12 cellular contexts compared by ENCODE assay signal in the genomic region with DNA sequence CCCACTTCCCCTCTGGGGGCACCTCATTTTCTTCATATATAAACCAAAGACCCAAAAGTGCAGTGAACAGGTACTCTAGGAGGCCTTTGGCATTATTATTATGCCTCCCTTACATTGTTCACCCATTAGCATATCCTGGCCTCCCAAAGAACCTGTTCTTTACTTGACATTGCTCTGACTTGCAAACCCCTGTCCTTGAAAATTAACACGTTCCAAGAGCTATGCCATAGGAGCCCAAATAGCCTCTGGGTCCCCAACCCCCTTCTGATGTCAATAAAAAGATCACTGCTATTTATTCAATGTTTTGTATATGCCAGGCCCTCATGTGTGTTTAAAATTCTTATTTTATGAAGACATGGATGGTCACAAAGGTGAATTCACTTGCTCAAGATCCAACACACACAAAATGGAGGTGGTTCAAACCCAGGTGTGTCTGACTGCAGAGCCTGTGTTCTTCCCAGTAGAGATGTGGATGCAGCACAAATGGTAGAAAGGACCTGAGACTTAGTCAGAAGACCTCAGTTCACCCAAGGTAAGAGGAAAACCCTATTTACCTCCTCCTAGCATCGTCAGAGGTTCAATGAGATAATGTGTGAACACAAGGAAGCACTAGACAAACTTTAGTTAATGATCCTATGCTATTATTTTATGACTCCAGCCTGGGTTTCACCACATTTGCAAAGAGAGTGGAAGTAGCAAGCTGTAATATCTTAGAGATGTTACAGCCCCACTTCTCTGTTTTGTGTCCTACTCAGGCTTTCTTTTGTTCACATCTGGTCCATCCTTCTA. TPM values are rescaled to one million over a fixed set of nuclear protein-coding genes. Genes with fewer than 3 reads are reported as not detected.
DNase-seq lines count a peak whose midpoint lies in the region; FAIRE-seq and TF ChIP-seq lines count a peak whose summit lies in the region.
"Had no signal": no experiment of that assay in that cellular context is flagged by ENCODE, and none has a peak within 500 bp of the region (broad histone marks: within the 10 kb centered on the region; RNA-seq: fewer than 3 reads in every experiment).

No MANE protein-coding gene starts in this region.

- H3K27me3 Mint-ChIP-seq in activated naive CD4-positive, alpha-beta T cell treated with anti-CD3 and anti-CD28 coated beads, Interleukin-2, amount 10 ng/mL, durations not matched to agents 7 days and 5 days, result no peaks in the 10 kb centered on the region

- H3K27ac Mint-ChIP-seq in activated naive CD4-positive, alpha-beta T cell treated with anti-CD3 and anti-CD28 coated beads, Interleukin-2, amount 10 ng/mL, durations not matched to agents 7 days and 5 days, result peak overlapping the region; percentile 82

- CTCF ChIA-PET in activated naive CD4-positive, alpha-beta T cell treated with anti-CD3 and anti-CD28 coated beads, Interleukin-2, amount 10 ng/mL, durations not matched to agents 7 days and 5 days (lab: Charles Lee), result interaction anchor here (0.6 to 5.7 kb wide), 5 partner anchors 14 to 132 kb away, joined by 3 to 28 read pairs (median 4); no protein-coding TSS in a partner anchor

- H3K27me3 ChIP-seq in SJCRH30, result no peaks in the 10 kb centered on the region
- H3K27me3 ChIP-seq in effector memory CD4-positive, alpha-beta T cell (replicated peaks; ENCODE audit: control insufficient read depth, insufficient read depth, low read length, poor library complexity, severe bottlenecking), result no peaks in the 10 kb centered on the region

- no peak overlapping the region; the same call in 1 of the 2 replicates for H3K4me3 ChIP-seq in SJCRH30
- H3K4me3 ChIP-seq in kidney (ENCODE audit: low read length in 2 of 2), result no peak overlapping the region
- H3K4me3 ChIP-seq in effector memory CD4-positive, alpha-beta T cell (ENCODE audit: insufficient read depth, low read depth, low read length, poor library complexity, severe bottlenecking), result no peak overlapping the region

- no peaks in the 10 kb centered on the region for H3K9me3 Mint-ChIP-seq in activated naive CD4-positive, alpha-beta T cell treated with anti-CD3 and anti-CD28 coated beads, Interleukin-2, amount 10 ng/mL, durations not matched to agents 7 days and 5 days

- H3K4me3 Mint-ChIP-seq in activated naive CD4-positive, alpha-beta T cell treated with anti-CD3 and anti-CD28 coated beads, Interleukin-2, amount 10 ng/mL, durations not matched to agents 7 days and 5 days, result no peak overlapping the region

- FAIRE-seq in kidney (lab: Jason Lieb, UNC), result no peak

- peaks cover 74% of the 10 kb centered on the region for H3K4me1 Mint-ChIP-seq in activated naive CD4-positive, alpha-beta T cell treated with anti-CD3 and anti-CD28 coated beads, Interleukin-2, amount 10 ng/mL, durations not matched to agents 7 days and 5 days

- H3K27ac ChIP-seq in SJCRH30 (peak overlapping the region; percentile 71), kidney (ENCODE audit: low read depth in 2 of 2, low read length in 2 of 2) (peak overlapping the region; percentile 29 to 39), substantia nigra (ENCODE audit: low read depth, low read length, poor library complexity, severe bottlenecking) (peak overlapping the region; percentile 55)
- no peak overlapping the region for H3K27ac ChIP-seq in effector memory CD4-positive, alpha-beta T cell (ENCODE audit: insufficient read depth, low read length, poor library complexity, severe bottlenecking)

- TF ChIP-seq CTCF in kidney (IDR thresholded peaks at IDR 0.05; ENCODE audit: borderline replicate concordance, extremely low read depth, insufficient read depth) (no peak), GM10266 (IDR thresholded peaks at IDR 0.05; ENCODE audit: control insufficient read depth, insufficient read depth, low read depth, missing control alignments) (no peak)

- H3K36me3 Mint-ChIP-seq in activated naive CD4-positive, alpha-beta T cell treated with anti-CD3 and anti-CD28 coated beads, Interleukin-2, amount 10 ng/mL, durations not matched to agents 7 days and 5 days, result peaks cover 68% of the 10 kb centered on the region

- peaks cover 10% of the 10 kb centered on the region for H3K36me3 ChIP-seq in SJCRH30
- H3K36me3 ChIP-seq in kidney (ENCODE audit: control insufficient read depth in 1 of 2, insufficient read depth in 2 of 2, low read length in 2 of 2), result peaks cover 4 to 22% of the 10 kb centered on the region in 2 donors
- peaks cover 13% of the 10 kb centered on the region for H3K36me3 ChIP-seq in effector memory CD4-positive, alpha-beta T cell (ENCODE audit: control insufficient read depth, insufficient read depth, low read length)

- H3K9me3 ChIP-seq in SJCRH30 (replicated peaks) (no peaks in the 10 kb centered on the region), kidney (ENCODE audit: control insufficient read depth in 1 of 2, low read length in 2 of 2) (no peaks in the 10 kb centered on the region)
- no peaks in the 10 kb centered on the region for H3K9me3 ChIP-seq in effector memory CD4-positive, alpha-beta T cell (ENCODE audit: control insufficient read depth, low read length)

- DNase-seq in activated naive CD4-positive, alpha-beta T cell treated with anti-CD3 and anti-CD28 coated beads, Interleukin-2, amount 10 ng/mL, durations not matched to agents 7 days and 5 days, result no peak
- no peak for DNase-seq in activated naive CD4-positive, alpha-beta T cell treated with Interleukin-2 at 50 U/mL for 16 hours
- DNase-seq in SJCRH30 (no peak), kidney (no peak), substantia nigra (lab: John Stamatoyannopoulos, UW) (no peak), GM10266 (ENCODE audit: extremely low spot score) (no peak)
- no peak for DNase-seq in effector memory CD4-positive, alpha-beta T cell
- no peak for DNase-seq in activated CD4-positive, alpha-beta T cell treated with anti-CD3 and anti-CD28 coated beads, Interleukin-2, amount 50 U/mL, for 48 hours
- DNase-seq: activated gamma-delta T cell treated with Interleukin-2 at 50 U/mL for 16 hours; effector CD4-positive, alpha-beta T cell; NCI-H2029 treated with DMSO at 0.1 percent for 48 hours had no signal

- H3K4me1 ChIP-seq in SJCRH30 (peaks cover 23% of the 10 kb centered on the region), kidney (ENCODE audit: control insufficient read depth in 1 of 2, insufficient read depth in 1 of 2, low read depth in 1 of 2, low read length in 2 of 2) (peaks cover 32 to 34% of the 10 kb centered on the region in 2 donors)
- H3K4me1 ChIP-seq in effector memory CD4-positive, alpha-beta T cell (ENCODE audit: control insufficient read depth, insufficient read depth, low read length, poor library complexity, severe bottlenecking), result peaks cover 29% of the 10 kb centered on the region

- peak overlapping the region in 1 of 2 donors; percentile 1 for H3K9ac ChIP-seq in kidney (ENCODE audit: low read length in 2 of 2)

- intact Hi-C loops in kidney (cut with DNase I), result no loop called here

RNA-seq across cellular contexts. Expression of a gene that starts 36.6 kb away (rescaled TPM):
- 33.1 and 33.4 TPM in 2 replicates for total RNA-seq in SJCRH30 (2014; rRNA removed; shearing (Covaris generic))
- 139 TPM for total RNA-seq in kidney
- 132 TPM for polyA plus RNA-seq in kidney (ENCODE audit: insufficient read depth, low read depth, low replicate concordance)

RNA-seq across cellular contexts. Expression of a gene that starts 48.3 kb away (rescaled TPM):
- total RNA-seq in SJCRH30 (2014; rRNA removed; shearing (Covaris generic)), result not detected in 2 replicates
- total RNA-seq in kidney, result 1.3 TPM
- 6.9 TPM for polyA plus RNA-seq in kidney (ENCODE audit: insufficient read depth, low read depth, low replicate concordance)
- polyA plus RNA-seq: neural cell had no signal

RNA-seq across cellular contexts. Expression of a gene that starts 53.0 kb away (rescaled TPM):
- total RNA-seq in SJCRH30 (2014; rRNA removed; shearing (Covaris generic)), result 237 and 240 TPM in 2 replicates
- total RNA-seq in kidney, result 1.4 TPM
- 0.47 TPM for polyA plus RNA-seq in kidney (ENCODE audit: insufficient read depth, low read depth, low replicate concordance)

Comparison
In these comparisons a context has a peak if more than half of its experiments do, and no peak if none do; other contexts are left out.
1. RNA of a gene that starts 53.0 kb away (total RNA-seq): 237 to 240 TPM in SJCRH30; 1.4 TPM in kidney (single experiment); every median in the first group is over 10 times any median in the second.